In genomic region chr10:91856637-91857036, GRCh38 we compare ENCODE assay signal across 1 cellular context.
TF ChIP-seq lines count a peak whose summit lies in the region.

No MANE protein-coding gene starts in this region.

TF ChIP-seq in GM23338, 12 proteins besides CTCF, POLR2A, EP300 and RAD21 (continued from another document):
- TF ChIP-seq ZNF114 (CRISPR knock-in tag; IDR thresholded peaks at IDR 0.05) (no peak), EZH2phosphoT487 (IDR thresholded peaks at IDR 0.05; ENCODE audit: unreplicated experiment) (no peak), POLR2AphosphoS5 (IDR thresholded peaks at IDR 0.05; ENCODE audit: low read depth) (no peak), ETS1 (IDR thresholded peaks at IDR 0.05) (no peak), JUNB (IDR thresholded peaks at IDR 0.05; ENCODE audit: unreplicated experiment) (no peak), STAT1 (IDR thresholded peaks at IDR 0.05; ENCODE audit: unreplicated experiment) (no peak)
- TF ChIP-seq, protein P1, sequence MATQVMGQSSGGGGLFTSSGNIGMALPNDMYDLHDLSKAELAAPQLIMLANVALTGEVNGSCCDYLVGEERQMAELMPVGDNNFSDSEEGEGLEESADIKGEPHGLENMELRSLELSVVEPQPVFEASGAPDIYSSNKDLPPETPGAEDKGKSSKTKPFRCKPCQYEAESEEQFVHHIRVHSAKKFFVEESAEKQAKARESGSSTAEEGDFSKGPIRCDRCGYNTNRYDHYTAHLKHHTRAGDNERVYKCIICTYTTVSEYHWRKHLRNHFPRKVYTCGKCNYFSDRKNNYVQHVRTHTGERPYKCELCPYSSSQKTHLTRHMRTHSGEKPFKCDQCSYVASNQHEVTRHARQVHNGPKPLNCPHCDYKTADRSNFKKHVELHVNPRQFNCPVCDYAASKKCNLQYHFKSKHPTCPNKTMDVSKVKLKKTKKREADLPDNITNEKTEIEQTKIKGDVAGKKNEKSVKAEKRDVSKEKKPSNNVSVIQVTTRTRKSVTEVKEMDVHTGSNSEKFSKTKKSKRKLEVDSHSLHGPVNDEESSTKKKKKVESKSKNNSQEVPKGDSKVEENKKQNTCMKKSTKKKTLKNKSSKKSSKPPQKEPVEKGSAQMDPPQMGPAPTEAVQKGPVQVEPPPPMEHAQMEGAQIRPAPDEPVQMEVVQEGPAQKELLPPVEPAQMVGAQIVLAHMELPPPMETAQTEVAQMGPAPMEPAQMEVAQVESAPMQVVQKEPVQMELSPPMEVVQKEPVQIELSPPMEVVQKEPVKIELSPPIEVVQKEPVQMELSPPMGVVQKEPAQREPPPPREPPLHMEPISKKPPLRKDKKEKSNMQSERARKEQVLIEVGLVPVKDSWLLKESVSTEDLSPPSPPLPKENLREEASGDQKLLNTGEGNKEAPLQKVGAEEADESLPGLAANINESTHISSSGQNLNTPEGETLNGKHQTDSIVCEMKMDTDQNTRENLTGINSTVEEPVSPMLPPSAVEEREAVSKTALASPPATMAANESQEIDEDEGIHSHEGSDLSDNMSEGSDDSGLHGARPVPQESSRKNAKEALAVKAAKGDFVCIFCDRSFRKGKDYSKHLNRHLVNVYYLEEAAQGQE (IDR thresholded peaks at IDR 0.05; ENCODE audit: unreplicated experiment): no peak
TF ChIP-seq in GM23338: peak in this region for 0.
